Comparison of ENCODE assay signal across 16 cellular contexts in the genomic region with DNA sequence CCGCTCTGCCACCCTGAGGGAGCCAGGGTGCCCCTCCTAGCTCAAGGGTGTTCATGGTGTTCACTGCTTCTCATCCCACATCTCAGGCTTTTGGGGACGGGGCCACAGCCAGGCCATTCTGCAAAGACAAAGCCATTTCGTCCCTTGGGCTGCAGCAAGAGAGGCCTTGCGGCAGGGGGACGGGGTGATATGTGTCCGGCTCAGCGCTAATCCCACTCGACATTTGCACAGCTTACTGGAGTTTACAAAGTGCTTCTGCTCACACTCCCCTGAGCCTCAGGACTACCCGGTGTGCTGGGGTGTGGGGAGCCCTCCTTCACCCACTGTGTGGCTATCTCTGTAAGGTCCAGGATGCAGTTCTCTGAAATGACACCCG.
"Had no signal": no experiment of that assay in that cellular context is flagged by ENCODE, and none has a peak within 500 bp of the region (broad histone marks: within the 10 kb centered on the region; RNA-seq: fewer than 3 reads in every experiment).

No MANE protein-coding gene starts in this region.

- H3K4me2 ChIP-seq: SK-N-SH had no signal

- H3K4me1 ChIP-seq: prostate gland, stomach, testis had no signal

- H3K27me3 ChIP-seq: testis had no signal

- H3K9ac ChIP-seq: SK-N-SH had no signal

- H3K4me3 ChIP-seq: lower lobe of right lung, prostate gland, stomach, testis had no signal

- H3K9me3 ChIP-seq: lower lobe of right lung, prostate gland, SK-N-SH, stomach, testis had no signal

- H3K27ac ChIP-seq: lower lobe of right lung, prostate gland, stomach, testis had no signal

- H3K36me3 ChIP-seq: lower lobe of right lung, prostate gland, stomach had no signal

- DNase-seq: activated CD4-positive, CD25-positive, alpha-beta regulatory T cell treated with anti-CD3 and anti-CD28 coated beads, Interleukin-2, amount 50 U/mL, for 72 hours; activated CD8-positive, alpha-beta memory T cell treated with anti-CD3 and anti-CD28 coated beads for 24 hours; activated CD8-positive, alpha-beta memory T cell treated with anti-CD3 and anti-CD28 coated beads, Interleukin-2, amount 50 U/mL, for 48 hours; activated effector memory CD4-positive, alpha-beta T cell treated with Interleukin-2 at 50 U/mL for 16 hours; activated naive CD4-positive, alpha-beta T cell treated with anti-CD3 and anti-CD28 coated beads, Interleukin-2, amount 10 ng/mL, durations not matched to agents 7 days and 5 days; activated T-cell treated with anti-CD3 and anti-CD28 coated beads, Interleukin-2, amount 50 U/mL, for 48 hours; hippocampal formation; lower lobe of right lung; occipital lobe; SK-N-SH; small intestine; stimulated activated CD4-positive, alpha-beta T cell treated with anti-CD3 and anti-CD28 coated beads, Interleukin-4, amount 100 ng/mL, for 1 hour; stomach; T-cell; testis had no signal
